8 cellular contexts compared by ENCODE assay signal in the genomic region with DNA sequence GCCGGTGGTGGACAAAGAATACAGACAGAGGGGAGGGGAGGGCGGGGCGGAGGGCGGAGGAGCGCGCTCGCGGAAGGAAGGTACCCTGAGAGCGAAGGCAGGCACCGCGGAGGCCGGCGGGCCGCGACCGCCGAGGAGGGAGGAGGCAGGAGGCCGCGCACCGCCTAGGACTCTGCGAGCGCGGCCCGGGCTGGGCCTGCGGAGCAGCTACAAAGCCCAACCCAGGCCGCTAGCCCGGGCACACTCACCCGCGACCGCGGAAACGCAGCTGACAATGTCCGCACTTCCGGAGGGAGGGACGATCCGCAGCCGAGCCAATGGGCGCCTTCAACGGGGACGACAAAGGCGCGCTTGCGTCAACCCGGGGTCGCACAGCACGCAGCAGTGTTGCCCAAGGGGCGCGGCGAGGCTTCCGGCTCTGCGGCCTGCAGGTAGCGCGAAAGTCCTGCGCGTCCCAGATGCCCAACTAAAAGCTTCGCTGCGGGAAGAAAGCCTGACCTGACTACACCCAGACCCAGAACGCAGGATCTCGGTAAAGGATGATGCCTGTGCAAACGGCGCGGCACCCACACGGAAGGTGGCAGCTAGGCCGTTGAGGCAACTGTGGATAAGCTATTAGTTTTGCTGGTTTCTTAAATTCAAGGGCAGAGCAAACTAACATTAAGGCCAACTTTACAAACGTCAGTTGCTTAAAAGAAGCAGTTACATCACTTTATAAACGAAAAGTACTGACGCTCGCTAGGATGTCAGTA. TPM values are rescaled to one million over a fixed set of nuclear protein-coding genes. Genes with fewer than 3 reads are reported as not detected.
DNase-seq lines count a peak whose midpoint lies in the region; ATAC-seq, FAIRE-seq and TF ChIP-seq lines count a peak whose summit lies in the region.

A gene (minus strand): TSS at position 276 of the 752 bp plus-strand sequence. CDS start 3,486 bp downstream, outside the sequence.

- no peak for TF ChIP-seq CTCF in adrenal gland (IDR thresholded peaks at IDR 0.05)
- no peak for TF ChIP-seq CTCF in progenitor cell of endocrine pancreas (IDR thresholded peaks at IDR 0.05; ENCODE audit: unreplicated experiment)

- no peaks in the 10 kb centered on the region for H3K9me3 Mint-ChIP-seq in progenitor cell of endocrine pancreas (ENCODE audit: low read depth)

- peak within 1 kb of the TSS; percentile 99 for H3K27ac Mint-ChIP-seq in progenitor cell of endocrine pancreas

- no peaks in the 10 kb centered on the region for H3K27me3 ChIP-seq in adrenal gland

- peak within 1 kb of the TSS; percentile 99 for H3K4me3 Mint-ChIP-seq in progenitor cell of endocrine pancreas (ENCODE audit: low read depth)

- H3K9me3 ChIP-seq in adrenal gland (replicated peaks in 1 of 3): no peaks in the 10 kb centered on the region

- peak; percentile 95 for ATAC-seq in HG02852 (IDR thresholded peaks at IDR 0.05; ENCODE audit: unreplicated experiment)
- ATAC-seq in left cardiac atrium: peak; percentile 98 to 99

- H3K36me3 ChIP-seq in adrenal gland (replicated peaks in 1 of 2): peaks cover 0 to 49% of the 10 kb centered on the region in 2 donors

- peak; percentile 92 for FAIRE-seq in GM12892 (lab: Jason Lieb, UNC)

- WGBS in adrenal gland, 4 donors: 3 to 17% (median 9%) methylated on average over 17 to 68 of the region's 68 CpGs

- DNase-seq in GM12892 (ENCODE audit: insufficient read length) (peak; percentile 78), NCI-H146 (lab: John Stamatoyannopoulos, UW) (peak; percentile 99), T-helper 1 cell (peak; percentile 82 to 95 (median 90)), adrenal gland (peak; percentile 93 to 98 (median 95)), left cardiac atrium (peak; percentile 97), progenitor cell of endocrine pancreas (ENCODE audit: low spot score, unreplicated experiment) (peak; percentile 89), ureter (ENCODE audit: low spot score) (peak; percentile 95)

- no peaks in the 10 kb centered on the region for H3K27me3 Mint-ChIP-seq in progenitor cell of endocrine pancreas

- H3K36me3 Mint-ChIP-seq in progenitor cell of endocrine pancreas (ENCODE audit: insufficient read depth): peaks cover 34% of the 10 kb centered on the region

- H3K4me1 Mint-ChIP-seq in progenitor cell of endocrine pancreas (ENCODE audit: low read depth): peaks cover 39% of the 10 kb centered on the region

- H3K27ac ChIP-seq in adrenal gland: peak within 1 kb of the TSS; percentile 69 to 99 (median 94)

- peaks cover 11 to 42% of the 10 kb centered on the region in 2 donors for H3K4me1 ChIP-seq in adrenal gland (replicated peaks in 1 of 2)

- intact Hi-C loops in adrenal gland (cut with DNase I) (no loop called here), left cardiac atrium (cut with DNase I) (no loop called here)

- peak within 1 kb of the TSS; percentile 9 to 87 (median 59) for H3K4me3 ChIP-seq in adrenal gland

- TF ChIP-seq POLR2A in GM12892 (IDR thresholded peaks at IDR 0.05; ENCODE audit: low read depth, low read length): peak; percentile 97
- peak; percentile 97 for TF ChIP-seq POLR2A in adrenal gland (IDR thresholded peaks at IDR 0.05)

RNA-seq across cellular contexts. Expression of the gene that starts here (rescaled TPM):
- polyA plus RNA-seq in GM12892 (2012; ENCODE audit: missing spikeins): 43.9 TPM
- total RNA-seq in adrenal gland (100 to 1,000 TPM in 1 of 8 donors, 10 to 100 TPM in 7; 33.1 to 117 (median 69.9) TPM), left cardiac atrium (10 to 100 TPM; 50.4 to 55.5 TPM), progenitor cell of endocrine pancreas (55.6 and 58.1 TPM in 2 replicates), ureter (37.9 TPM)
- 100 to 1,000 TPM in 1 of 3 donors, 10 to 100 TPM in 2; 61.4 to 176 (median 78.3) TPM for polyA plus RNA-seq in adrenal gland

Comparison
In these comparisons a context has a peak if more than half of its experiments do, and no peak if none do; other contexts are left out.
1. Peak in every context shown above with its lines: DNase-seq, ATAC-seq, H3K4me3 ChIP-seq and H3K27ac ChIP-seq.